10 cellular contexts compared by ENCODE assay signal in the genomic region with DNA sequence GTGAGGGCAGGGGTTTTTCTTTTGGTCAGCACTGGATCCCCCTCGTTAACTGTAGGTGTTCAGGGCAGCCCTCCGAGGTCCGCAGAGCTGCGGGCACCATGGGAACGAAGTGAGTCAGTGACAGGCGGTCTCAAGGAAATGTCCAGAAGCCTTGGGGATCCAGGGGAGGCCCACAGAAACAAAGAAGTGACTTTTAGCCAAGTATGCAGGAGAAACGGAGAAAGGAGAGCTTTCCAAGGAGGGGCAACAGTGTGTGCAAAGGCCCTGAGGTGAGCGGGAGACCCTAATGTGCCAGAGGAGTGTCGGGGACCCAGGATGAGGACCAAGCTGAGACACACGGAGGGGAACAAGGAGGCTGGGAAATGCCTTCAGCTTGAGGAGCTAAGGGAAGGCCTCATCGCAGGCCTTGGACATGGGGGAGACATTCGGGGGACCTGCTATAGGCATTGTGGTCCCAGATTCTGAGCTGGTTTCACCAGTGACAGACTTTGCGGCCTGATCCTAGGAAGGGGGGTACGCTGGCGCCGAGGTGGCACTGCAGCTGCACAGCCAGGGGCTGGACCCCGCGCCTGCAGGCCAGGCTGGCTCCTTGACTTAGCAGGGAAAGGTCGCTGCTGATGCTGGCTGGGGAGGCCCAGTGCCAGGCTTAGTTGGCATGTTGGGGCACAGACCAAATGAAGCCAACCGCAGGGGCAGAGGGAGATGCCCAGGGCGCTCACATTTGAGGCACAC. TPM values are rescaled to one million over a fixed set of nuclear protein-coding genes. Genes with fewer than 3 reads are reported as not detected.
DNase-seq lines count a peak whose midpoint lies in the region; ATAC-seq and TF ChIP-seq lines count a peak whose summit lies in the region.
"Had no signal": no experiment of that assay in that cellular context is flagged by ENCODE, and none has a peak within 500 bp of the region (broad histone marks: within the 10 kb centered on the region; RNA-seq: fewer than 3 reads in every experiment).

No MANE protein-coding gene starts in this region.

- TF ChIP-seq CTCF in HEK293 (tag by site-specific recombination; IDR thresholded peaks at IDR 0.05) = no peak
- no peak for TF ChIP-seq CTCF in activated B cell treated with CpG ODN at 0.5 μM for 24 hours (IDR thresholded peaks at IDR 0.05)

- CTCF ChIA-PET in HEK293 (lab: Yijun Ruan, JAX) = interaction anchor here (0.6 to 1.0 kb wide), 5 partner anchors 35 to 97 kb away, joined by 3 read pairs; no protein-coding TSS in a partner anchor
- CTCF ChIA-PET in activated B cell treated with CpG ODN at 0.5 μM for 24 hours (lab: Charles Lee) = interaction anchor here (1.1 to 1.4 kb wide), 4 partner anchors 20 to 53 kb away, joined by 3 to 9 read pairs (median 3); no protein-coding TSS in a partner anchor

- intact Hi-C loops in activated B cell treated with CpG ODN at 0.5 μM for 24 hours (cut with micrococcal nuclease) = loop anchor here (1.0 to 10.0 kb wide), 6 partner anchors 34 to 275 kb away; a partner anchor contains a TSS

- H3K36me3 Mint-ChIP-seq in activated B cell treated with CpG ODN at 0.5 μM for 24 hours (ENCODE audit: low read depth) = peaks cover 27% of the 10 kb centered on the region
- peaks cover 4 to 15% (median 7%) of the 10 kb centered on the region in 3 donors for H3K36me3 Mint-ChIP-seq in immature natural killer cell

- H3K27ac Mint-ChIP-seq in activated B cell treated with CpG ODN at 0.5 μM for 24 hours (peak overlapping the region; percentile 7), immature natural killer cell (peak overlapping the region in 4 of 6 donors; percentile 16 to 57 (median 30))
- peak overlapping the region; percentile 30 to 54 for H3K27ac Mint-ChIP-seq in stimulated activated naive CD8-positive, alpha-beta T cell treated with anti-CD3 and anti-CD28 coated beads, Interleukin-15, amount 100 ng/mL, for 72 hours

- H3K4me3 ChIP-seq in HEK293 (ENCODE audit: low read depth, low read length) = peak overlapping the region; percentile 65; the same call in 1 of the 2 replicates

- no peaks in the 10 kb centered on the region for H3K4me1 ChIP-seq in HEK293 (ENCODE audit: control insufficient read depth, insufficient read depth, low read length)

- DNase-seq in activated B cell treated with CpG ODN at 0.5 μM for 24 hours = no peak
- DNase-seq in immature natural killer cell = no peak
- DNase-seq in stimulated activated naive CD8-positive, alpha-beta T cell treated with anti-CD3 and anti-CD28 coated beads, Interleukin-15, amount 100 ng/mL, for 72 hours = no peak
- no peak for DNase-seq in caudate nucleus (lab: John Stamatoyannopoulos, UW)
- no peak for DNase-seq in NCI-H345 treated with DMSO at 0.1 percent for 48 hours (lab: John Stamatoyannopoulos, UW; ENCODE audit: unreplicated experiment)
- no peak for DNase-seq in COLO668 (lab: John Stamatoyannopoulos, UW; ENCODE audit: unreplicated experiment)
- DNase-seq in activated CD4-positive, alpha-beta T cell treated with anti-CD3 and anti-CD28 coated beads, Interleukin-2, amount 50 U/mL, for 48 hours = no peak
- DNase-seq: stimulated activated CD4-positive, alpha-beta T cell treated with anti-CD3 and anti-CD28 coated beads, Interleukin-12 subunit alpha, Interleukin-12 subunit beta, amount 100 ng/mL, for 4 hours had no signal

- H3K9me3 ChIP-seq in HEK293 (ENCODE audit: control insufficient read depth, insufficient read depth, low read depth, low read length) = no peaks in the 10 kb centered on the region

- peak overlapping the region; percentile 85 for H3K27ac ChIP-seq in HEK293 (ENCODE audit: extremely low read depth, low read depth, low read length)
- H3K27ac ChIP-seq in caudate nucleus (ENCODE audit: low read depth, low read length) = no peak overlapping the region
- H3K27ac ChIP-seq: brain microvascular endothelial cell had no signal

- POLR2A ChIA-PET in HEK293 (lab: Yijun Ruan, JAX) (interaction anchor here (1.3 to 2.3 kb wide), 4 partner anchors 9 to 173 kb away, joined by 4 to 11 read pairs (median 5); a partner anchor contains a TSS), activated B cell treated with CpG ODN at 0.5 μM for 24 hours (lab: Charles Lee) (interaction anchor here (0.5 to 2.3 kb wide), 5 partner anchors 21 to 817 kb away, joined by 3 to 16 read pairs (median 5); a partner anchor contains a TSS)

- peak overlapping the region; percentile 64 for H3K4me3 Mint-ChIP-seq in activated B cell treated with CpG ODN at 0.5 μM for 24 hours
- peak overlapping the region; percentile 53 to 68 (median 64) for H3K4me3 Mint-ChIP-seq in immature natural killer cell
- peak overlapping the region; percentile 71 to 73 for H3K4me3 Mint-ChIP-seq in stimulated activated naive CD8-positive, alpha-beta T cell treated with anti-CD3 and anti-CD28 coated beads, Interleukin-15, amount 100 ng/mL, for 72 hours

- H3K4me1 Mint-ChIP-seq in activated B cell treated with CpG ODN at 0.5 μM for 24 hours = peaks cover 33% of the 10 kb centered on the region
- peaks cover 36% of the 10 kb centered on the region in 2 donors for H3K4me1 Mint-ChIP-seq in immature natural killer cell
- H3K4me1 Mint-ChIP-seq in stimulated activated naive CD8-positive, alpha-beta T cell treated with anti-CD3 and anti-CD28 coated beads, Interleukin-15, amount 100 ng/mL, for 72 hours = peaks cover 48% of the 10 kb centered on the region

- peaks cover 0 to 53% of the 10 kb centered on the region in 2 experiments; a peak in 1 of 3 replicates for H3K36me3 ChIP-seq in HEK293 (ENCODE audit: control insufficient read depth in 2 of 2, insufficient read depth in 1 of 2, low read length in 2 of 2)

- ATAC-seq in activated B cell treated with CpG ODN at 0.5 μM for 24 hours (ENCODE audit: low read depth) = no peak
- ATAC-seq in stimulated activated naive CD8-positive, alpha-beta T cell treated with anti-CD3 and anti-CD28 coated beads, Interleukin-15, amount 100 ng/mL, for 72 hours = no peak

- no peaks in the 10 kb centered on the region for H3K9me3 Mint-ChIP-seq in activated B cell treated with CpG ODN at 0.5 μM for 24 hours
- no peaks in the 10 kb centered on the region for H3K9me3 Mint-ChIP-seq in immature natural killer cell
- H3K9me3 Mint-ChIP-seq in stimulated activated naive CD8-positive, alpha-beta T cell treated with anti-CD3 and anti-CD28 coated beads, Interleukin-15, amount 100 ng/mL, for 72 hours = no peaks in the 10 kb centered on the region

- no peaks in the 10 kb centered on the region for H3K27me3 Mint-ChIP-seq in activated B cell treated with CpG ODN at 0.5 μM for 24 hours
- H3K27me3 Mint-ChIP-seq in immature natural killer cell (ENCODE audit: low read depth in 3 of 3) = peaks cover 12 to 17% (median 17%) of the 10 kb centered on the region in 3 donors
- H3K27me3 Mint-ChIP-seq in stimulated activated naive CD8-positive, alpha-beta T cell treated with anti-CD3 and anti-CD28 coated beads, Interleukin-15, amount 100 ng/mL, for 72 hours = no peaks in the 10 kb centered on the region

TF ChIP-seq in HEK293, 187 proteins besides CTCF, POLR2A, EP300 and RAD21:
- no peak for TF ChIP-seq ZNF426 (tag by site-specific recombination; IDR thresholded peaks at IDR 0.05)
- TF ChIP-seq, protein P1, sequence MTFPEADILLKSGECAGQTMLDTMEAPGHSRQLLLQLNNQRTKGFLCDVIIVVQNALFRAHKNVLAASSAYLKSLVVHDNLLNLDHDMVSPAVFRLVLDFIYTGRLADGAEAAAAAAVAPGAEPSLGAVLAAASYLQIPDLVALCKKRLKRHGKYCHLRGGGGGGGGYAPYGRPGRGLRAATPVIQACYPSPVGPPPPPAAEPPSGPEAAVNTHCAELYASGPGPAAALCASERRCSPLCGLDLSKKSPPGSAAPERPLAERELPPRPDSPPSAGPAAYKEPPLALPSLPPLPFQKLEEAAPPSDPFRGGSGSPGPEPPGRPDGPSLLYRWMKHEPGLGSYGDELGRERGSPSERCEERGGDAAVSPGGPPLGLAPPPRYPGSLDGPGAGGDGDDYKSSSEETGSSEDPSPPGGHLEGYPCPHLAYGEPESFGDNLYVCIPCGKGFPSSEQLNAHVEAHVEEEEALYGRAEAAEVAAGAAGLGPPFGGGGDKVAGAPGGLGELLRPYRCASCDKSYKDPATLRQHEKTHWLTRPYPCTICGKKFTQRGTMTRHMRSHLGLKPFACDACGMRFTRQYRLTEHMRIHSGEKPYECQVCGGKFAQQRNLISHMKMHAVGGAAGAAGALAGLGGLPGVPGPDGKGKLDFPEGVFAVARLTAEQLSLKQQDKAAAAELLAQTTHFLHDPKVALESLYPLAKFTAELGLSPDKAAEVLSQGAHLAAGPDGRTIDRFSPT (tag by site-specific recombination; IDR thresholded peaks at IDR 0.05) = peak; percentile 58; the same call in 1 of the 2 replicates
- peak; percentile 100 for TF ChIP-seq ZNF623 (tag by site-specific recombination; IDR thresholded peaks at IDR 0.05)

RNA-seq across cellular contexts. Expression of a gene that starts 3.3 kb away (rescaled TPM):
- 2.6 and 2.7 TPM in 2 replicates for total RNA-seq in activated B cell treated with CpG ODN at 0.5 μM for 24 hours
- 1 to 10 TPM; 2.3 to 5.8 (median 5.8) TPM for polyA plus RNA-seq in immature natural killer cell

RNA-seq across cellular contexts. Expression of a gene that starts 9.6 kb away (rescaled TPM):
- total RNA-seq in activated B cell treated with CpG ODN at 0.5 μM for 24 hours = 73.6 and 85.3 TPM in 2 replicates
- 10 to 100 TPM in 2 of 3 donors, 1 to 10 TPM in 1; 8.7 to 16.3 (median 15.0) TPM for polyA plus RNA-seq in immature natural killer cell

RNA-seq across cellular contexts. Expression of a gene that starts 23.7 kb away (rescaled TPM):
- total RNA-seq in activated B cell treated with CpG ODN at 0.5 μM for 24 hours = 243 and 252 TPM in 2 replicates
- polyA plus RNA-seq in immature natural killer cell = 100 to 1,000 TPM; 256 to 292 (median 268) TPM
